Comparison of ENCODE assay signal across 11 cellular contexts in the genomic region with DNA sequence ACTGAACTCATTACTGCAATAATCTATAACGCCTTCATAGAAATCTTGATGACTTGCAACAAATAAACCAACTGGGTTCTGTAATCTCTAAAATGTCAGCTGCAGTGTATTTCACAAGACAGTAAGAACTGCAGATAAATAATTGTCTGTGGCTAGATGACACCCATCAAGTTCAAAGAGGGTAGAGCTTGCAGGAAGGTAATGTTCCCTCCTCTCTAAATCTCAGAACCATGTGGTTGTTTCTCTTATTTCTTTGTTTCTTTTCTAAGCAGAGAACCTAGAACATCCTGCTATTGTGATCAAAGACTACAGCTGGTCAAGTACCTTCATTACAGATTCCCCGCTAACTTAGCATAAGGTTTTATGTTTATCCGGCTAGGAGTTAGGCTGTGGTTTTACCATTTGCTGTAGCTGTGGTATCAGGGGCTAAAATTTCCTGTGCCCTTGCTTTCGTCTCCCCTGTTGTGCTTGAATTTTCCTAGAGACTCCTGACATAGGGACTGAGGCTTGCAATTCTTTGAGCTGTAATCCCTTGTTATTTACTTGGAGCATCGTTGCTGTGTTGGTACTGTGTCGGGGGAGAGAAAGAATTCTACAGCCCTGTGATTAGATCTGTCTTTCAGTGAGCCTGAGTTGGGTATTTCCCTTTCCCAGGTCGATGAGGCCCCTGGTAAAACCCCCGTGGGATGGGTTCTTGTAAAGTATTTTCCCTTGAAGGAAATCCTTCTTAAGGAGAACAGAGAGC.
DNase-seq lines count a peak whose midpoint lies in the region; ATAC-seq and TF ChIP-seq lines count a peak whose summit lies in the region.
"Had no signal": no experiment of that assay in that cellular context is flagged by ENCODE, and none has a peak within 500 bp of the region (broad histone marks: within the 10 kb centered on the region; RNA-seq: fewer than 3 reads in every experiment).

No MANE protein-coding gene starts in this region.

- TF ChIP-seq CTCF in CD8-positive, alpha-beta T cell (IDR thresholded peaks at IDR 0.05) = no peak

- H3K27me3 ChIP-seq in CD8-positive, alpha-beta T cell (ENCODE audit: insufficient read depth, low read length) = no peaks in the 10 kb centered on the region
- no peaks in the 10 kb centered on the region for H3K27me3 ChIP-seq in naive thymus-derived CD4-positive, alpha-beta T cell (ENCODE audit: control insufficient read depth in 2 of 2, insufficient read depth in 2 of 2, low read length in 2 of 2)
- H3K27me3 ChIP-seq: BLaER1 had no signal

- intact Hi-C loops in CD8-positive, alpha-beta T cell (cut with DNase I, micrococcal nuclease) = loop anchor here (2.0 to 10.0 kb wide), 5 partner anchors 36 to 526 kb away; a partner anchor contains a TSS
- intact Hi-C loops in naive thymus-derived CD4-positive, alpha-beta T cell (cut with micrococcal nuclease) = loop anchor here (1.0 to 5.0 kb wide), 14 partner anchors 19 to 522 kb away; no protein-coding TSS in a partner anchor

- H3K27ac ChIP-seq in CD8-positive, alpha-beta T cell (ENCODE audit: low read depth, low read length) = peak overlapping the region; percentile 71
- H3K27ac ChIP-seq in naive thymus-derived CD4-positive, alpha-beta T cell (ENCODE audit: low read depth, low read length) = peak overlapping the region; percentile 85
- H3K27ac ChIP-seq: BLaER1, HL-60 had no signal

- H3K4me3 ChIP-seq in CD8-positive, alpha-beta T cell (ENCODE audit: low read depth, low read length) = peak overlapping the region; percentile 4
- H3K4me3 ChIP-seq in naive thymus-derived CD4-positive, alpha-beta T cell (ENCODE audit: low read length) = peak overlapping the region; percentile 14
- H3K4me3 ChIP-seq: BLaER1 had no signal

- POLR2A ChIA-PET in CD8-positive, alpha-beta T cell (lab: Charles Lee) = interaction anchor here (0.6 to 5.2 kb wide), 19 partner anchors 9 to 368 kb away, joined by 3 to 100 read pairs (median 4); a partner anchor contains a TSS
- POLR2A ChIA-PET in naive thymus-derived CD4-positive, alpha-beta T cell (lab: Charles Lee) = interaction anchor here (0.5 to 5.1 kb wide), 41 partner anchors 9 to 532 kb away, joined by 3 to 109 read pairs (median 4); a partner anchor contains a TSS

- peaks cover 3% of the 10 kb centered on the region for H3K9me3 ChIP-seq in CD8-positive, alpha-beta T cell (ENCODE audit: low read length)
- peaks cover 0 to 6% (median under 1%) of the 10 kb centered on the region in 3 experiments for H3K9me3 ChIP-seq in naive thymus-derived CD4-positive, alpha-beta T cell (ENCODE audit: control insufficient read depth in 2 of 3, low read length in 3 of 3)

- H3K4me1 ChIP-seq in CD8-positive, alpha-beta T cell (ENCODE audit: insufficient read depth, low read length) = peaks cover 99% of the 10 kb centered on the region
- H3K4me1 ChIP-seq in naive thymus-derived CD4-positive, alpha-beta T cell (ENCODE audit: control insufficient read depth in 2 of 2, insufficient read depth in 2 of 2, low read length in 2 of 2) = peaks cover 96 to 97% of the 10 kb centered on the region in 2 donors

- peak overlapping the region; percentile 95 for H3K27ac Mint-ChIP-seq in CD8-positive, alpha-beta T cell
- H3K27ac Mint-ChIP-seq in activated naive CD8-positive, alpha-beta T cell treated with anti-CD3 and anti-CD28 coated beads, Interleukin-2, amount 50 U/mL, for 24 hours = peak overlapping the region; percentile 97
- H3K27ac Mint-ChIP-seq in naive thymus-derived CD4-positive, alpha-beta T cell = peak overlapping the region; percentile 90 to 100 (median 98)

- no peaks in the 10 kb centered on the region for H3K36me3 ChIP-seq in CD8-positive, alpha-beta T cell (ENCODE audit: insufficient read depth, low read length)
- no peaks in the 10 kb centered on the region for H3K36me3 ChIP-seq in naive thymus-derived CD4-positive, alpha-beta T cell (ENCODE audit: control insufficient read depth in 2 of 3, insufficient read depth in 3 of 3, low read length in 3 of 3)
- H3K36me3 ChIP-seq: BLaER1 had no signal

- H3K4me3 Mint-ChIP-seq in CD8-positive, alpha-beta T cell = peak overlapping the region; percentile 59
- H3K4me3 Mint-ChIP-seq in activated naive CD8-positive, alpha-beta T cell treated with anti-CD3 and anti-CD28 coated beads, Interleukin-2, amount 50 U/mL, for 24 hours = peak overlapping the region; percentile 52
- H3K4me3 Mint-ChIP-seq in naive thymus-derived CD4-positive, alpha-beta T cell = peak overlapping the region; percentile 39 to 87 (median 66)

- H3K4me1 Mint-ChIP-seq in CD8-positive, alpha-beta T cell (ENCODE audit: low read depth) = peaks cover 100% of the 10 kb centered on the region
- H3K4me1 Mint-ChIP-seq in activated naive CD8-positive, alpha-beta T cell treated with anti-CD3 and anti-CD28 coated beads, Interleukin-2, amount 50 U/mL, for 24 hours = peaks cover 99% of the 10 kb centered on the region
- peaks cover 70 to 100% (median 100%) of the 10 kb centered on the region in 7 donors for H3K4me1 Mint-ChIP-seq in naive thymus-derived CD4-positive, alpha-beta T cell

- peaks cover 9% of the 10 kb centered on the region for H3K9me3 Mint-ChIP-seq in CD8-positive, alpha-beta T cell
- peaks cover 23% of the 10 kb centered on the region for H3K9me3 Mint-ChIP-seq in activated naive CD8-positive, alpha-beta T cell treated with anti-CD3 and anti-CD28 coated beads, Interleukin-2, amount 50 U/mL, for 24 hours
- peaks cover 4 to 19% (median 11%) of the 10 kb centered on the region in 11 donors for H3K9me3 Mint-ChIP-seq in naive thymus-derived CD4-positive, alpha-beta T cell

- H3K27me3 Mint-ChIP-seq in CD8-positive, alpha-beta T cell (ENCODE audit: low read depth) = no peaks in the 10 kb centered on the region
- H3K27me3 Mint-ChIP-seq in activated naive CD8-positive, alpha-beta T cell treated with anti-CD3 and anti-CD28 coated beads, Interleukin-2, amount 50 U/mL, for 24 hours = no peaks in the 10 kb centered on the region
- no peaks in the 10 kb centered on the region for H3K27me3 Mint-ChIP-seq in naive thymus-derived CD4-positive, alpha-beta T cell

- peak in 1 of 7 experiments; percentile 65 for DNase-seq in CD8-positive, alpha-beta T cell
- no peak for DNase-seq in activated naive CD8-positive, alpha-beta T cell treated with anti-CD3 and anti-CD28 coated beads, Interleukin-2, amount 50 U/mL, for 24 hours
- peak in 7 of 9 donors; percentile 67 to 89 (median 82) for DNase-seq in naive thymus-derived CD4-positive, alpha-beta T cell
- DNase-seq in DMS114 treated with DMSO at 0.1 percent for 48 hours (lab: John Stamatoyannopoulos, UW; ENCODE audit: unreplicated experiment) = no peak
- DNase-seq: activated CD8-positive, alpha-beta memory T cell treated with anti-CD3 and anti-CD28 coated beads for 24 hours had no signal

- CTCF ChIA-PET in CD8-positive, alpha-beta T cell (lab: Charles Lee) = interaction anchor here (0.8 to 2.2 kb wide), 8 partner anchors 34 to 1017 kb away, joined by 3 to 12 read pairs (median 6); a partner anchor contains a TSS
- CTCF ChIA-PET in naive thymus-derived CD4-positive, alpha-beta T cell (lab: Charles Lee) = interaction anchor here (0.6 to 1.4 kb wide), 9 partner anchors 9 to 253 kb away, joined by 3 to 9 read pairs (median 4); a partner anchor contains a TSS

- peak; percentile 87 for ATAC-seq in CD8-positive, alpha-beta T cell
- peak; percentile 47 for ATAC-seq in HG03135 (IDR thresholded peaks at IDR 0.05; ENCODE audit: unreplicated experiment)
- ATAC-seq in activated naive CD8-positive, alpha-beta T cell treated with anti-CD3 and anti-CD28 coated beads, Interleukin-2, amount 50 U/mL, for 24 hours = peak; percentile 72
- ATAC-seq in naive thymus-derived CD4-positive, alpha-beta T cell = peak; percentile 92
- ATAC-seq in GM19023 (IDR thresholded peaks at IDR 0.05; ENCODE audit: unreplicated experiment) = no peak
- no peak for ATAC-seq in GM18858 (IDR thresholded peaks at IDR 0.05; ENCODE audit: unreplicated experiment)
- ATAC-seq in GM21367 (IDR thresholded peaks at IDR 0.05; ENCODE audit: unreplicated experiment) = no peak

- peaks cover 9% of the 10 kb centered on the region for H3K36me3 Mint-ChIP-seq in CD8-positive, alpha-beta T cell
- peaks cover 29% of the 10 kb centered on the region for H3K36me3 Mint-ChIP-seq in activated naive CD8-positive, alpha-beta T cell treated with anti-CD3 and anti-CD28 coated beads, Interleukin-2, amount 50 U/mL, for 24 hours (ENCODE audit: low read depth)
- H3K36me3 Mint-ChIP-seq in naive thymus-derived CD4-positive, alpha-beta T cell = peaks cover 5 to 49% (median 13%) of the 10 kb centered on the region in 5 donors

Comparison
In these comparisons a context has a peak if more than half of its experiments do, and no peak if none do; other contexts are left out.
1. ATAC-seq: peak in CD8-positive, alpha-beta T cell (single experiment), HG03135 (single experiment), activated naive CD8-positive, alpha-beta T cell treated with anti-CD3 and anti-CD28 coated beads, Interleukin-2, amount 50 U/mL, for 24 hours (single experiment) and naive thymus-derived CD4-positive, alpha-beta T cell (single experiment); none in GM19023 (single experiment), GM18858 (single experiment) and GM21367 (single experiment).
2. DNase-seq: peak in naive thymus-derived CD4-positive, alpha-beta T cell (7 of 9); none in activated naive CD8-positive, alpha-beta T cell treated with anti-CD3 and anti-CD28 coated beads, Interleukin-2, amount 50 U/mL, for 24 hours (single experiment) and DMS114 treated with DMSO at 0.1 percent for 48 hours (single experiment).
3. Peak in every context shown above with its lines, with median percentiles within 50 percentile points of each other: H3K27ac Mint-ChIP-seq and H3K4me3 Mint-ChIP-seq.